In genomic region chr9:114080773-114081440, GRCh38 we compare ENCODE assay signal across 1 cellular context.
TF ChIP-seq lines count a peak whose summit lies in the region.

No MANE protein-coding gene starts in this region.

TF ChIP-seq in H1, 55 proteins besides CTCF, POLR2A, EP300 and RAD21:
- TF ChIP-seq TAF1 (IDR thresholded peaks at IDR 0.05; ENCODE audit: low read depth, low read length), result no peak
- no peak for TF ChIP-seq SAP30 (IDR thresholded peaks at IDR 0.05; ENCODE audit: insufficient read depth, insufficient replicate concordance, low read length)
